ENCODE assay signal across 23 cellular contexts in the genomic region with DNA sequence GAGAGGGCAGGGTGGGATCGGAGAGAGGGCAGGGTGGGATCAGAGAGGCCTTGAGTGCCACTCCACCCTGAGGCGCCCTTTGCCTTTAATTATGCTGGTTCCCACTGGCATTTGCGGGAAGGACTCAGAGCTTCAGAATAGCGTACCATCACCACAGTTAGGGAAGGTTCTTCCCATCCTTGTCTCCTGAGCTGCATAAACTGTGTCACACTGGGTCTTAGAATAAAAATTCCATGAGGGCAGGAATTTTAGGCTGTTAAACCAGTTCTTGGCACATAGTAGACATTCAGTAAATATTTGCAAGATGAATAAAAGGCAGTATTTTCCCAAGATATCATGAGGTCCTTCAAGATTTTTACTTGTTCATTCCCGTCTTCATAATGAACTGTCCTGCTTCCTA.
"Had no signal": no experiment of that assay in that cellular context is flagged by ENCODE, and none has a peak within 500 bp of the region (broad histone marks: within the 10 kb centered on the region; RNA-seq: fewer than 3 reads in every experiment).

No MANE protein-coding gene starts in this region.

- H3K4me1 ChIP-seq: breast epithelium had no signal

- H3K27me3 ChIP-seq: adrenal gland, breast epithelium had no signal

- H3K27ac ChIP-seq: breast epithelium had no signal

- H3K4me3 Mint-ChIP-seq: activated CD8-positive, alpha-beta T cell treated with anti-CD3 and anti-CD28 coated beads for 36 hours; activated naive CD8-positive, alpha-beta T cell treated with anti-CD3 and anti-CD28 coated beads, Interleukin-2, amount 10 ng/mL, durations not matched to agents 7 days and 5 days; T-helper 1 cell treated with Interleukin-12 subunit alpha and Interleukin-12 subunit beta and Interleukin-4 antibody, amounts not matched to agents 30 μg/mL and 1 μg/mL, for 36 hours had no signal

- H3K9me3 ChIP-seq: adrenal gland, breast epithelium had no signal

- H3K27ac Mint-ChIP-seq: activated CD8-positive, alpha-beta T cell treated with anti-CD3 and anti-CD28 coated beads for 36 hours; activated naive CD8-positive, alpha-beta T cell treated with anti-CD3 and anti-CD28 coated beads, Interleukin-2, amount 10 ng/mL, durations not matched to agents 7 days and 5 days; T-helper 1 cell treated with Interleukin-12 subunit alpha and Interleukin-12 subunit beta and Interleukin-4 antibody, amounts not matched to agents 30 μg/mL and 1 μg/mL, for 36 hours had no signal

- DNase-seq: activated CD4-positive, alpha-beta T cell treated with anti-CD3 and anti-CD28 coated beads for 4 hours; activated CD8-positive, alpha-beta memory T cell treated with anti-CD3 and anti-CD28 coated beads, Interleukin-2, amount 50 U/mL, for 48 hours; activated CD8-positive, alpha-beta T cell treated with anti-CD3 and anti-CD28 coated beads for 36 hours; activated naive CD4-positive, alpha-beta T cell treated with anti-CD3 and anti-CD28 coated beads, Interleukin-2, amount 50 U/mL, for 16 hours; activated naive CD8-positive, alpha-beta T cell treated with anti-CD3 and anti-CD28 coated beads, Interleukin-2, amount 10 ng/mL, durations not matched to agents 7 days and 5 days; activated T-cell treated with anti-CD3 and anti-CD28 coated beads, Interleukin-2, amount 50 U/mL, for 1 hour; anterior cingulate cortex; caudate nucleus; MM.1S; NCI-H1105; NCI-H1436; NCI-H1694 treated with DMSO at 0.1 percent for 48 hours; NCI-H2029 treated with DMSO at 0.1 percent for 48 hours; NCI-H345; NCI-H510A; NCI-H69; NK-92 treated with Interleukin-12 subunit alpha and Interleukin-12 subunit beta, amount 100 ng/mL, for 24 hours; OCI-M1; SHP77 treated with DMSO at 0.1 percent for 48 hours had no signal

- H3K9me3 Mint-ChIP-seq: activated CD8-positive, alpha-beta T cell treated with anti-CD3 and anti-CD28 coated beads for 36 hours; activated naive CD8-positive, alpha-beta T cell treated with anti-CD3 and anti-CD28 coated beads, Interleukin-2, amount 10 ng/mL, durations not matched to agents 7 days and 5 days; T-helper 1 cell treated with Interleukin-12 subunit alpha and Interleukin-12 subunit beta and Interleukin-4 antibody, amounts not matched to agents 30 μg/mL and 1 μg/mL, for 36 hours had no signal

- H3K4me3 ChIP-seq: adrenal gland, breast epithelium had no signal

- ATAC-seq: activated CD4-positive, CD25-positive, alpha-beta regulatory T cell treated with anti-CD3 and anti-CD28 coated beads, Interleukin-2, amount 50 U/mL, for 24 hours; activated CD8-positive, alpha-beta T cell treated with anti-CD3 and anti-CD28 coated beads for 36 hours had no signal

- H3K4me1 Mint-ChIP-seq: activated naive CD8-positive, alpha-beta T cell treated with anti-CD3 and anti-CD28 coated beads, Interleukin-2, amount 10 ng/mL, durations not matched to agents 7 days and 5 days had no signal

- H3K27me3 Mint-ChIP-seq: activated CD8-positive, alpha-beta T cell treated with anti-CD3 and anti-CD28 coated beads for 36 hours; activated naive CD8-positive, alpha-beta T cell treated with anti-CD3 and anti-CD28 coated beads, Interleukin-2, amount 10 ng/mL, durations not matched to agents 7 days and 5 days had no signal
